Comparison of ENCODE assay signal across 22 cellular contexts in genomic region chr2:11705063-11705462, GRCh38. TPM values are rescaled to one million over a fixed set of nuclear protein-coding genes. Genes with fewer than 3 reads are reported as not detected.
DNase-seq lines count a peak whose midpoint lies in the region; ATAC-seq and TF ChIP-seq lines count a peak whose summit lies in the region.
"Had no signal": no experiment of that assay in that cellular context is flagged by ENCODE, and none has a peak within 500 bp of the region (broad histone marks: within the 10 kb centered on the region; RNA-seq: fewer than 3 reads in every experiment).

No MANE protein-coding gene starts in this region.

- H3K36me3 Mint-ChIP-seq in endothelial cell (ENCODE audit: low read depth, unreplicated experiment): no peaks in the 10 kb centered on the region
- H3K36me3 Mint-ChIP-seq: CD4-positive, alpha-beta memory T cell had no signal

- H3K4me1 Mint-ChIP-seq in endothelial cell (ENCODE audit: unreplicated experiment): peaks cover 3% of the 10 kb centered on the region
- H3K4me1 Mint-ChIP-seq: CD4-positive, alpha-beta memory T cell had no signal

- H3K27me3 Mint-ChIP-seq in endothelial cell (ENCODE audit: unreplicated experiment): peaks cover 4% of the 10 kb centered on the region

- DNase-seq in NCI-H1436 (lab: John Stamatoyannopoulos, UW) (peak; percentile 1), NCI-H1436 treated with DMSO at 0.1 percent for 48 hours (lab: John Stamatoyannopoulos, UW) (no peak), COLO668 (lab: John Stamatoyannopoulos, UW; ENCODE audit: unreplicated experiment) (peak; percentile 13), NCI-H1092 treated with DMSO at 0.1 percent for 48 hours (lab: John Stamatoyannopoulos, UW) (peak; percentile 24), endothelial cell (ENCODE audit: low spot score) (no peak), NCI-H82 (lab: John Stamatoyannopoulos, UW) (no peak)
- DNase-seq in stimulated activated CD4-positive, alpha-beta T cell treated with anti-CD3 and anti-CD28 coated beads, Interleukin-4, amount 100 ng/mL, for 24 hours: no peak
- DNase-seq: 8988T; Calu3; CD4-positive, alpha-beta memory T cell; DMS79 treated with DMSO at 0.1 percent for 48 hours; Kasumi-1; NCI-H146; NCI-H226; PC-3; Right ventricle myocardium superior; T-helper 9 cell had no signal

- H3K27ac Mint-ChIP-seq in endothelial cell (ENCODE audit: unreplicated experiment): peak overlapping the region; percentile 25
- H3K27ac Mint-ChIP-seq: CD4-positive, alpha-beta memory T cell had no signal

- no peaks in the 10 kb centered on the region for H3K9me3 Mint-ChIP-seq in endothelial cell (ENCODE audit: unreplicated experiment)

- no peak for ATAC-seq in HG02642 (IDR thresholded peaks at IDR 0.05; ENCODE audit: poor library complexity, unreplicated experiment)
- ATAC-seq: PC-3 had no signal

- no peak for TF ChIP-seq CTCF in endothelial cell (IDR thresholded peaks at IDR 0.05; ENCODE audit: unreplicated experiment)

- H3K4me3 Mint-ChIP-seq in endothelial cell (ENCODE audit: unreplicated experiment): no peak overlapping the region
- H3K4me3 Mint-ChIP-seq: CD4-positive, alpha-beta memory T cell had no signal

RNA-seq across cellular contexts. Expression of gene NTSR2, which starts 35.1 kb away (rescaled TPM):
- not detected for total RNA-seq in endothelial cell (ENCODE audit: unreplicated experiment)
- total RNA-seq: Calu3; CD4-positive, alpha-beta memory T cell; H4; MCF 10A; PC-3; SK-MEL-5; T-helper 1 cell treated with Interleukin-12 subunit alpha and Interleukin-12 subunit beta and Interleukin-4 antibody, amounts not matched to agents 30 ng/mL and 1 ng/mL, for 36 hours had no signal

RNA-seq across cellular contexts. Expression of gene LPIN1, which starts 41.4 kb away (rescaled TPM):
- 16.4 TPM for total RNA-seq in endothelial cell (ENCODE audit: unreplicated experiment)

Comparison
In these comparisons a context has a peak if more than half of its experiments do, and no peak if none do; other contexts are left out.
1. DNase-seq: peak in NCI-H1436 (single experiment), COLO668 (single experiment) and NCI-H1092 treated with DMSO at 0.1 percent for 48 hours (single experiment); none in NCI-H1436 treated with DMSO at 0.1 percent for 48 hours (single experiment), endothelial cell (single experiment), NCI-H82 (single experiment) and stimulated activated CD4-positive, alpha-beta T cell treated with anti-CD3 and anti-CD28 coated beads, Interleukin-4, amount 100 ng/mL, for 24 hours (single experiment).